Comparison of ENCODE assay signal across 9 cellular contexts in the genomic region with DNA sequence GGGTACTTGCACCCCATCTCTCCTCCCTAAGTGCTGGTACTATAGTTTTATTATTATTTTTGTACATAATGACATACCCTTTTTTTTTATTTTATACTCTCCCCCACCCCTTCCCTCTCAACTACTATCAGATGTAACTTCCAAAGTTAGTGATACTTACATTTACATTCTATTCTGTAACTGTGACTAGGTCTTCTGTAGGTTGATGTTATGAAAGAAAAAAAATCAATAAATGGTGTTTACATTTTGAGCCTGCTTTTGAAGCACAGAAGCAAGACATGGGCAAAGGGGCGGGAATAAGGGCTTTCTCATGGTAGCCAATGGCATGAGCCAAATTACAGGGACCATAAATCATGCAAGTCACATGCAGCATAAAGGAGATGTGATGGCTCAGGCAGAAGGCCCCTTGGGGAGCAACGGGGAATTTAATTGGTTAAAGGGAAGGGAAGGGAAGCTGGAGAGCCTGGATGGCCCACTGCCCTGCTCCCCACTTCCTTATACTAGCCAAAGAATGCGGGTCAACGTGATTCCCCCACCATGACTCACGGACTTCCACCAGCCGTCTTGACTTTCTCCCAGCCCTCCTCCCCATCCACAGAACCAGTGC. TPM values are rescaled to one million over a fixed set of nuclear protein-coding genes. Genes with fewer than 3 reads are reported as not detected.
DNase-seq lines count a peak whose midpoint lies in the region; ATAC-seq and TF ChIP-seq lines count a peak whose summit lies in the region.
"Had no signal": no experiment of that assay in that cellular context is flagged by ENCODE, and none has a peak within 500 bp of the region (broad histone marks: within the 10 kb centered on the region; RNA-seq: fewer than 3 reads in every experiment).

No MANE protein-coding gene starts in this region.

- TF ChIP-seq CTCF in AG09309 (IDR thresholded peaks at IDR 0.05; ENCODE audit: control insufficient read depth, insufficient read depth, low read depth, low read length, missing control alignments) (no peak), HFF-Myc (IDR thresholded peaks at IDR 0.05; ENCODE audit: low read depth, low read length, missing control alignments) (no peak), SK-N-SH (IDR thresholded peaks at IDR 0.05) (no peak), Peyer's patch (IDR thresholded peaks at IDR 0.05) (no peak)

- CTCF ChIA-PET in SK-N-SH (lab: Yijun Ruan, JAX), result no interaction called here

- DNase-seq in AG09309 (ENCODE audit: low read depth) (peak; percentile 61), HFF-Myc (ENCODE audit: extremely low read depth, low read depth) (peak; percentile 66), SK-N-SH (no peak), left kidney (ENCODE audit: low read depth, low spot score) (peak; percentile 44), Peyer's patch (no peak)
- DNase-seq in stimulated activated CD4-positive, alpha-beta T cell treated with anti-CD3 and anti-CD28 coated beads, Interleukin-4, amount 100 ng/mL, for 1 hour, result no peak
- DNase-seq: RPMI8226 had no signal

- H4K20me1 ChIP-seq in SK-N-SH (ENCODE audit: insufficient read depth), result no peaks in the 10 kb centered on the region

- H3K4me3 ChIP-seq in AG09309 (ENCODE audit: control insufficient read depth, low read depth, low read length) (no peak overlapping the region), HFF-Myc (replicated peaks; ENCODE audit: low read depth, low read length) (no peak overlapping the region), SK-N-SH (ENCODE audit: low read depth in 2 of 2, low read length in 1 of 2) (no peak overlapping the region; a peak in 1 of 4 replicates), Peyer's patch (no peak overlapping the region)

- H3K9me2 ChIP-seq in SK-N-SH, result no peaks in the 10 kb centered on the region

- no peak for TF ChIP-seq RAD21 in SK-N-SH (IDR thresholded peaks at IDR 0.05; ENCODE audit: low read length)

- TF ChIP-seq EP300 in SK-N-SH (IDR thresholded peaks at IDR 0.05; ENCODE audit: borderline replicate concordance in 1 of 2, low read depth in 1 of 2, low read length in 1 of 2), result peak in 1 of 2 experiments; percentile 32; a peak in 1 of 4 replicates

- H3K9ac ChIP-seq in SK-N-SH, result no peak overlapping the region; the same call in 1 of the 2 replicates

- TF ChIP-seq POLR2A in Peyer's patch (IDR thresholded peaks at IDR 0.05), result no peak

- WGBS in SK-N-SH (ENCODE audit: low lambda C conversion rate), result 28% methylated on average over 6 of the region's 6 CpGs

- H3K27ac ChIP-seq in SK-N-SH (ENCODE audit: low read depth in 2 of 2, low read length in 1 of 2) (peak overlapping the region; percentile 45 to 74; a peak in 3 of 4 replicates), Peyer's patch (no peak overlapping the region)

- H3K4me2 ChIP-seq in SK-N-SH, result peak overlapping the region; percentile 94

- H3K9me3 ChIP-seq in SK-N-SH (no peaks in the 10 kb centered on the region), Peyer's patch (no peaks in the 10 kb centered on the region)

- POLR2A ChIA-PET in SK-N-SH (lab: Yijun Ruan, JAX), result no interaction called here

- no peak for ATAC-seq in HG03342 (IDR thresholded peaks at IDR 0.05; ENCODE audit: unreplicated experiment)
- ATAC-seq in HG03521 (IDR thresholded peaks at IDR 0.05; ENCODE audit: unreplicated experiment), result no peak

- H3K36me3 ChIP-seq in SK-N-SH (replicated peaks in 1 of 2; ENCODE audit: control insufficient read depth in 1 of 2, insufficient read depth in 2 of 2, low read length in 1 of 2), result no peaks in the 10 kb centered on the region
- H3K36me3 ChIP-seq in Peyer's patch, result no peaks in the 10 kb centered on the region

- peaks cover 39% of the 10 kb centered on the region for H3F3A ChIP-seq in SK-N-SH (replicated peaks; ENCODE audit: insufficient read depth)

- H3K27me3 ChIP-seq in SK-N-SH (ENCODE audit: insufficient read depth) (no peaks in the 10 kb centered on the region), Peyer's patch (no peaks in the 10 kb centered on the region)

- peak overlapping the region; percentile 70; the same call in 1 of the 2 replicates for H2AFZ ChIP-seq in SK-N-SH (ENCODE audit: low read depth)

- H3K4me1 ChIP-seq in SK-N-SH (ENCODE audit: control insufficient read depth in 1 of 2, insufficient read depth in 2 of 2, low read depth in 1 of 2, low read length in 1 of 2), result peaks cover 21 to 23% of the 10 kb centered on the region in 2 experiments; a peak in 3 of 4 replicates
- peaks cover 3 to 45% (median 19%) of the 10 kb centered on the region in 4 donors for H3K4me1 ChIP-seq in Peyer's patch

- peaks cover 30% of the 10 kb centered on the region for H3K79me2 ChIP-seq in SK-N-SH (ENCODE audit: insufficient read depth)

TF ChIP-seq in SK-N-SH, 30 proteins besides CTCF, POLR2A, EP300 and RAD21 (continues in another document):
- peak; percentile 93 for TF ChIP-seq PBX3 (IDR thresholded peaks at IDR 0.05)
- TF ChIP-seq RXRA (IDR thresholded peaks at IDR 0.05; ENCODE audit: borderline replicate concordance, low read depth), result no peak
- TF ChIP-seq GABPA (IDR thresholded peaks at IDR 0.05; ENCODE audit: low read depth), result no peak
- no peak; the same call in 1 of the 2 replicates for TF ChIP-seq JUND (IDR thresholded peaks at IDR 0.05)
- no peak for TF ChIP-seq FOXM1 (IDR thresholded peaks at IDR 0.05; ENCODE audit: low read depth)
- TF ChIP-seq, protein P1, sequence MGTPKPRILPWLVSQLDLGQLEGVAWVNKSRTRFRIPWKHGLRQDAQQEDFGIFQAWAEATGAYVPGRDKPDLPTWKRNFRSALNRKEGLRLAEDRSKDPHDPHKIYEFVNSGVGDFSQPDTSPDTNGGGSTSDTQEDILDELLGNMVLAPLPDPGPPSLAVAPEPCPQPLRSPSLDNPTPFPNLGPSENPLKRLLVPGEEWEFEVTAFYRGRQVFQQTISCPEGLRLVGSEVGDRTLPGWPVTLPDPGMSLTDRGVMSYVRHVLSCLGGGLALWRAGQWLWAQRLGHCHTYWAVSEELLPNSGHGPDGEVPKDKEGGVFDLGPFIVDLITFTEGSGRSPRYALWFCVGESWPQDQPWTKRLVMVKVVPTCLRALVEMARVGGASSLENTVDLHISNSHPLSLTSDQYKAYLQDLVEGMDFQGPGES (IDR thresholded peaks at IDR 0.05; ENCODE audit: low read depth, low read length), result no peak
- no peak for TF ChIP-seq NRF1 (IDR thresholded peaks at IDR 0.05; ENCODE audit: low read depth, low read length)
- TF ChIP-seq FOXJ3 (CRISPR knock-in tag; IDR thresholded peaks at IDR 0.05), result no peak
- no peak for TF ChIP-seq SMC3 (IDR thresholded peaks at IDR 0.05; ENCODE audit: low read depth, low read length)
- TF ChIP-seq GATA2 (CRISPR knock-in tag; IDR thresholded peaks at IDR 0.05), result no peak
- peak; percentile 47 for TF ChIP-seq NFIC (IDR thresholded peaks at IDR 0.05; ENCODE audit: borderline replicate concordance)
- TF ChIP-seq RCOR1 (IDR thresholded peaks at IDR 0.05; ENCODE audit: low read length), result no peak
- TF ChIP-seq SIN3A (IDR thresholded peaks at IDR 0.05; ENCODE audit: borderline replicate concordance, low read depth, low read length), result no peak
- TF ChIP-seq ZBTB33 (IDR thresholded peaks at IDR 0.05; ENCODE audit: borderline replicate concordance, low read depth), result no peak
- TF ChIP-seq CHD2 (IDR thresholded peaks at IDR 0.05; ENCODE audit: low read length, partially characterized antibody), result no peak

RNA-seq across cellular contexts. Expression of gene ACSF2, which starts 2.4 kb away (rescaled TPM):
- 46.6 and 49.5 TPM in 2 replicates for polyA plus RNA-seq in SK-N-SH (2012; rRNA removed)
- polyA plus RNA-seq in SK-N-SH (2012; cell fraction: cytosol; rRNA removed), result 34.6 and 41.5 TPM in 2 replicates
- 128 and 151 TPM in 2 replicates for polyA plus RNA-seq in SK-N-SH (2012; cell fraction: nucleus; rRNA removed)
- total RNA-seq in Peyer's patch, result 100 to 1,000 TPM; 143 to 278 (median 189) TPM

RNA-seq across cellular contexts. Expression of gene LRRC59, which starts 26.3 kb away (rescaled TPM):
- 122 and 137 TPM in 2 replicates for polyA plus RNA-seq in SK-N-SH (2012; rRNA removed)
- 127 and 134 TPM in 2 replicates for polyA plus RNA-seq in SK-N-SH (2012; cell fraction: cytosol; rRNA removed)
- 62.7 and 94.9 TPM in 2 replicates for polyA plus RNA-seq in SK-N-SH (2012; cell fraction: nucleus; rRNA removed)
- 10 to 100 TPM; 57.0 to 89.1 (median 73.2) TPM for total RNA-seq in Peyer's patch

RNA-seq across cellular contexts. Expression of gene CHAD, which starts 45.0 kb away (rescaled TPM):
- polyA plus RNA-seq in SK-N-SH (2012; rRNA removed), result not detected in 2 replicates
- not detected in 2 replicates for polyA plus RNA-seq in SK-N-SH (2012; cell fraction: cytosol; rRNA removed)
- 0.04 TPM in 1 of 2 replicates, not detected in the other for polyA plus RNA-seq in SK-N-SH (2012; cell fraction: nucleus; rRNA removed)
- 10 to 100 TPM in 2 of 4 donors, 1 to 10 TPM in 2; 7.4 to 24.6 (median 14.7) TPM for total RNA-seq in Peyer's patch

RNA-seq across cellular contexts. Expression of gene EME1, which starts 50.6 kb away (rescaled TPM):
- 16.9 and 21.5 TPM in 2 replicates for polyA plus RNA-seq in SK-N-SH (2012; rRNA removed)
- polyA plus RNA-seq in SK-N-SH (2012; cell fraction: cytosol; rRNA removed), result 7.3 and 9.0 TPM in 2 replicates
- polyA plus RNA-seq in SK-N-SH (2012; cell fraction: nucleus; rRNA removed), result 72.2 and 106 TPM in 2 replicates
- total RNA-seq in Peyer's patch, result 10 to 100 TPM in 1 of 4 donors, 1 to 10 TPM in 2, under 1 TPM in 1; 0.53 to 23.1 (median 1.9) TPM

RNA-seq across cellular contexts. Expression of gene MRPL27, which starts 50.7 kb away (rescaled TPM):
- polyA plus RNA-seq in SK-N-SH (2012; rRNA removed), result 266 and 337 TPM in 2 replicates
- polyA plus RNA-seq in SK-N-SH (2012; cell fraction: cytosol; rRNA removed), result 259 and 311 TPM in 2 replicates
- polyA plus RNA-seq in SK-N-SH (2012; cell fraction: nucleus; rRNA removed), result 195 and 246 TPM in 2 replicates
- total RNA-seq in Peyer's patch, result 10 to 100 TPM; 14.0 to 72.8 (median 64.4) TPM

Comparison
In these comparisons a context has a peak if more than half of its experiments do, and no peak if none do; other contexts are left out.
1. DNase-seq: peak in AG09309 (single experiment), HFF-Myc (single experiment) and left kidney (single experiment); none in SK-N-SH (single experiment), stimulated activated CD4-positive, alpha-beta T cell treated with anti-CD3 and anti-CD28 coated beads, Interleukin-4, amount 100 ng/mL, for 1 hour (single experiment) and Peyer's patch (0 of 3).
2. H3K27ac ChIP-seq: peak in SK-N-SH (2 of 2); none in Peyer's patch (0 of 4).